In genomic region chr2:144378551-144378950, GRCh38 we compare ENCODE assay signal across 1 cellular context.
TF ChIP-seq lines count a peak whose summit lies in the region.

No MANE protein-coding gene starts in this region.

TF ChIP-seq in K562, 482 proteins besides CTCF, POLR2A, EP300 and RAD21 (continued from another document):
- no peak for TF ChIP-seq ZMIZ1 (IDR thresholded peaks at IDR 0.05; ENCODE audit: low read depth in 2 of 2, low read length in 2 of 2)
- no peak for TF ChIP-seq GMEB1 (CRISPR knock-in tag; IDR thresholded peaks at IDR 0.05)
- TF ChIP-seq, protein P1, sequence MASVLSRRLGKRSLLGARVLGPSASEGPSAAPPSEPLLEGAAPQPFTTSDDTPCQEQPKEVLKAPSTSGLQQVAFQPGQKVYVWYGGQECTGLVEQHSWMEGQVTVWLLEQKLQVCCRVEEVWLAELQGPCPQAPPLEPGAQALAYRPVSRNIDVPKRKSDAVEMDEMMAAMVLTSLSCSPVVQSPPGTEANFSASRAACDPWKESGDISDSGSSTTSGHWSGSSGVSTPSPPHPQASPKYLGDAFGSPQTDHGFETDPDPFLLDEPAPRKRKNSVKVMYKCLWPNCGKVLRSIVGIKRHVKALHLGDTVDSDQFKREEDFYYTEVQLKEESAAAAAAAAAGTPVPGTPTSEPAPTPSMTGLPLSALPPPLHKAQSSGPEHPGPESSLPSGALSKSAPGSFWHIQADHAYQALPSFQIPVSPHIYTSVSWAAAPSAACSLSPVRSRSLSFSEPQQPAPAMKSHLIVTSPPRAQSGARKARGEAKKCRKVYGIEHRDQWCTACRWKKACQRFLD (CRISPR knock-in tag; IDR thresholded peaks at IDR 0.05): 0 out of 2 replicates have a peak, but pooled peaks have one; percentile 7
